Comparison of ENCODE assay signal across 2 cellular contexts in the genomic region with DNA sequence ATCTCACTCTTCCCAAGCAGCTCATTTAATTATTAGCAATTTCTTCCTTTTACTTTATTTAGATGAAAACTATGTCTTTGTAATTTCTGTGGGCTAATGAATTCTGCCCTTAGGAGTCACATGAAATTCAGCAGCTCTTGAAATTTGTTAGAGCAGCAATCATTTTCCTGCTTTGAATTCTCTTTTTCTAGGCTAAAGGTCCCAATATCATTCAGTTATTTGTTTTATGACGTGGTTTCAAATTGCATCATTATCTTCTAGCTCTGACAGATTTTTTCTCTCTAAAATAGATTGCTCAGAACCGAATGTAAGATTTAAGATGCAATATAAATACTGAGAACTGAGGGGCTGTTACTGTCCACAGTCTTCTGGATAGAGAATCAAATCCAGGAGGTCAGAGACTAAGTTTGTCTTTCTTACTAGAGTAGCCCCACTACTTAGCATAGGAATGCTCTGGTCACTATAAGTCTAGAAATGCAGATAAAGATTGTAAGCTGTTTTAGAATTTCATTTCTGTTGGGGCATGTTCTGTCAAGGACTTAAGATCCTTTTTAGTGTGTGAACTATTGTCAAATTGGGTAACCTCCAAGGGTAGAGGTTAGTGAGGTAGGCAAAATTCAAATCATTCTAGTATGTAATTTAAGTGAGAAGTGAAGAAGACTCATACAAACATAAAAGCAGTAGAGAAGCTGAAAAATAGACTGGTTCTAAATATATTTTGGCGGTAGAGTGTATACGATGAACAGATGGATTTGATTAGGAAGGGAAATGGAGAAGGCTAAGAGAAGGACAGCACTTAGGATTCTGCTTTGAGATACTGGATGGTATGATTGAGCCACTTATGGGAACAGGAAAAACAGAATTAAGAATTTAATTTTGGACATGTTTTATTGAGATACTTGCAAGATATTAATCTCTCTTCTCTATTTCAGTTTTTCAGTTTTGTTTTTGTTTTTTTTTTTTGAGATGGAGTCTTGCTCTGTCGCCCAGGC.
TF ChIP-seq lines count a peak whose summit lies in the region.

No MANE protein-coding gene starts in this region.

TF ChIP-seq in GM23338, 12 proteins besides CTCF, POLR2A, EP300 and RAD21 (continues in another document):
- TF ChIP-seq ZNF114 (CRISPR knock-in tag; IDR thresholded peaks at IDR 0.05): no peak
- TF ChIP-seq STAT1 (IDR thresholded peaks at IDR 0.05; ENCODE audit: unreplicated experiment): no peak
- TF ChIP-seq EZH2 (IDR thresholded peaks at IDR 0.05; ENCODE audit: low read depth, unreplicated experiment): no peak
- TF ChIP-seq EZH2phosphoT487 (IDR thresholded peaks at IDR 0.05; ENCODE audit: unreplicated experiment): no peak
- TF ChIP-seq ZNF462 (CRISPR knock-in tag; IDR thresholded peaks at IDR 0.05): no peak
- no peak for TF ChIP-seq CREB1 (CRISPR knock-in tag; IDR thresholded peaks at IDR 0.05; ENCODE audit: low read depth)
- TF ChIP-seq JUNB (IDR thresholded peaks at IDR 0.05; ENCODE audit: unreplicated experiment): no peak
- TF ChIP-seq, protein P1, sequence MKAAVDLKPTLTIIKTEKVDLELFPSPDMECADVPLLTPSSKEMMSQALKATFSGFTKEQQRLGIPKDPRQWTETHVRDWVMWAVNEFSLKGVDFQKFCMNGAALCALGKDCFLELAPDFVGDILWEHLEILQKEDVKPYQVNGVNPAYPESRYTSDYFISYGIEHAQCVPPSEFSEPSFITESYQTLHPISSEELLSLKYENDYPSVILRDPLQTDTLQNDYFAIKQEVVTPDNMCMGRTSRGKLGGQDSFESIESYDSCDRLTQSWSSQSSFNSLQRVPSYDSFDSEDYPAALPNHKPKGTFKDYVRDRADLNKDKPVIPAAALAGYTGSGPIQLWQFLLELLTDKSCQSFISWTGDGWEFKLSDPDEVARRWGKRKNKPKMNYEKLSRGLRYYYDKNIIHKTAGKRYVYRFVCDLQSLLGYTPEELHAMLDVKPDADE (IDR thresholded peaks at IDR 0.05): no peak
- no peak for TF ChIP-seq ZNF331 (CRISPR knock-in tag; IDR thresholded peaks at IDR 0.05; ENCODE audit: low read depth)
- TF ChIP-seq NANOG (IDR thresholded peaks at IDR 0.05; ENCODE audit: borderline replicate concordance): no peak

TF ChIP-seq in HepG2, 621 proteins besides CTCF, POLR2A, EP300 and RAD21:
- TF ChIP-seq BCL6 (CRISPR knock-in tag; IDR thresholded peaks at IDR 0.05): no peak
- TF ChIP-seq PPARG (CRISPR knock-in tag; conservative IDR thresholded peaks at IDR 0.05): peak; percentile 52; the same call in 1 of the 2 replicates
